1 cellular context compared by ENCODE assay signal in the genomic region with DNA sequence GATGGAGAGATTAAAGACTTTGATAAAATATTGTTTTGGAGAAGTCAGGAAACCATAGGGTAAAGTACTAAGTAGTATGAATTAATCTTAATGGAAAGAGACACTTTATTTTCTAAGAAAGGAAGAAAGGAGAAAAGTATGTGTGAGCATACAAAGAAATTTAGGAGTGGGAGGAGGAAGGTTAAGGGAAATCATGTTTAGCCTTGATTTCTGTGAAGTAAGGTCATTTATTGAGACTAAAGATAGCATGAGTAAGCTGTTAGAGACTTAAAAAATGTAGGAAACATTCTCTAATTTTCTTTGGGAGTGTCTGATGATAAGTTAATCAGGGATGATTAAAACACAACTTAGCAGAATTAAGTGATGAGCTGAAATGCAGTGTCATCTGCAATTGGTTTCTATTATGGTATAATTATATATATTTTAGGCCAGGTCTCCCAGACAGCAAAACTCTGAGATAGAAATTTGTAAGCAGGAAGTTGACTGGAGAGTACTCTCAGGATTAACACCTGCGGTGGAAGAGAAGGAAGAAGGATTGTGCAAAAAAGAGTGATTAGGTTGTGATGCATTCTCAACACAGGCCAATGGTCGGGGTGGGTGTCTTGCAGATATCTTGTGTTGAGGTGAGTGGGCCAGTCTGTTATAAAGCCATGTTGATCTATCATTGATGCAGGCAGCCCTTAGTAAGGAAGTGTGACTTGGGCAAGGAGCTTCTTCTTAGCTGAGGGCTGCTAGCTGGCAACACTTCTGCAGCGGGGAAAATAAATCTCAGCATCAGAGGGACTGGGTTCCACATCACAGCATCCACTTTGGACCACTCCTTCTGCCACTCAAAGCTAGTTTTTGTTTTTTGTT.
TF ChIP-seq lines count a peak whose summit lies in the region.

No MANE protein-coding gene starts in this region.

TF ChIP-seq in GM23338, 12 proteins besides CTCF, POLR2A, EP300 and RAD21:
- TF ChIP-seq, protein P1, sequence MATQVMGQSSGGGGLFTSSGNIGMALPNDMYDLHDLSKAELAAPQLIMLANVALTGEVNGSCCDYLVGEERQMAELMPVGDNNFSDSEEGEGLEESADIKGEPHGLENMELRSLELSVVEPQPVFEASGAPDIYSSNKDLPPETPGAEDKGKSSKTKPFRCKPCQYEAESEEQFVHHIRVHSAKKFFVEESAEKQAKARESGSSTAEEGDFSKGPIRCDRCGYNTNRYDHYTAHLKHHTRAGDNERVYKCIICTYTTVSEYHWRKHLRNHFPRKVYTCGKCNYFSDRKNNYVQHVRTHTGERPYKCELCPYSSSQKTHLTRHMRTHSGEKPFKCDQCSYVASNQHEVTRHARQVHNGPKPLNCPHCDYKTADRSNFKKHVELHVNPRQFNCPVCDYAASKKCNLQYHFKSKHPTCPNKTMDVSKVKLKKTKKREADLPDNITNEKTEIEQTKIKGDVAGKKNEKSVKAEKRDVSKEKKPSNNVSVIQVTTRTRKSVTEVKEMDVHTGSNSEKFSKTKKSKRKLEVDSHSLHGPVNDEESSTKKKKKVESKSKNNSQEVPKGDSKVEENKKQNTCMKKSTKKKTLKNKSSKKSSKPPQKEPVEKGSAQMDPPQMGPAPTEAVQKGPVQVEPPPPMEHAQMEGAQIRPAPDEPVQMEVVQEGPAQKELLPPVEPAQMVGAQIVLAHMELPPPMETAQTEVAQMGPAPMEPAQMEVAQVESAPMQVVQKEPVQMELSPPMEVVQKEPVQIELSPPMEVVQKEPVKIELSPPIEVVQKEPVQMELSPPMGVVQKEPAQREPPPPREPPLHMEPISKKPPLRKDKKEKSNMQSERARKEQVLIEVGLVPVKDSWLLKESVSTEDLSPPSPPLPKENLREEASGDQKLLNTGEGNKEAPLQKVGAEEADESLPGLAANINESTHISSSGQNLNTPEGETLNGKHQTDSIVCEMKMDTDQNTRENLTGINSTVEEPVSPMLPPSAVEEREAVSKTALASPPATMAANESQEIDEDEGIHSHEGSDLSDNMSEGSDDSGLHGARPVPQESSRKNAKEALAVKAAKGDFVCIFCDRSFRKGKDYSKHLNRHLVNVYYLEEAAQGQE (IDR thresholded peaks at IDR 0.05; ENCODE audit: unreplicated experiment), result no peak
- TF ChIP-seq, protein P2, sequence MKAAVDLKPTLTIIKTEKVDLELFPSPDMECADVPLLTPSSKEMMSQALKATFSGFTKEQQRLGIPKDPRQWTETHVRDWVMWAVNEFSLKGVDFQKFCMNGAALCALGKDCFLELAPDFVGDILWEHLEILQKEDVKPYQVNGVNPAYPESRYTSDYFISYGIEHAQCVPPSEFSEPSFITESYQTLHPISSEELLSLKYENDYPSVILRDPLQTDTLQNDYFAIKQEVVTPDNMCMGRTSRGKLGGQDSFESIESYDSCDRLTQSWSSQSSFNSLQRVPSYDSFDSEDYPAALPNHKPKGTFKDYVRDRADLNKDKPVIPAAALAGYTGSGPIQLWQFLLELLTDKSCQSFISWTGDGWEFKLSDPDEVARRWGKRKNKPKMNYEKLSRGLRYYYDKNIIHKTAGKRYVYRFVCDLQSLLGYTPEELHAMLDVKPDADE (IDR thresholded peaks at IDR 0.05), result no peak
- TF ChIP-seq ZNF331 (CRISPR knock-in tag; IDR thresholded peaks at IDR 0.05; ENCODE audit: low read depth) (no peak), EZH2phosphoT487 (IDR thresholded peaks at IDR 0.05; ENCODE audit: unreplicated experiment) (no peak), CREB1 (CRISPR knock-in tag; IDR thresholded peaks at IDR 0.05; ENCODE audit: low read depth) (no peak), POLR2AphosphoS5 (IDR thresholded peaks at IDR 0.05; ENCODE audit: low read depth) (no peak), ZNF114 (CRISPR knock-in tag; IDR thresholded peaks at IDR 0.05) (no peak), NANOG (IDR thresholded peaks at IDR 0.05; ENCODE audit: borderline replicate concordance) (no peak), JUNB (IDR thresholded peaks at IDR 0.05; ENCODE audit: unreplicated experiment) (no peak), EZH2 (IDR thresholded peaks at IDR 0.05; ENCODE audit: low read depth, unreplicated experiment) (no peak), STAT1 (IDR thresholded peaks at IDR 0.05; ENCODE audit: unreplicated experiment) (no peak)
- TF ChIP-seq, protein P3, sequence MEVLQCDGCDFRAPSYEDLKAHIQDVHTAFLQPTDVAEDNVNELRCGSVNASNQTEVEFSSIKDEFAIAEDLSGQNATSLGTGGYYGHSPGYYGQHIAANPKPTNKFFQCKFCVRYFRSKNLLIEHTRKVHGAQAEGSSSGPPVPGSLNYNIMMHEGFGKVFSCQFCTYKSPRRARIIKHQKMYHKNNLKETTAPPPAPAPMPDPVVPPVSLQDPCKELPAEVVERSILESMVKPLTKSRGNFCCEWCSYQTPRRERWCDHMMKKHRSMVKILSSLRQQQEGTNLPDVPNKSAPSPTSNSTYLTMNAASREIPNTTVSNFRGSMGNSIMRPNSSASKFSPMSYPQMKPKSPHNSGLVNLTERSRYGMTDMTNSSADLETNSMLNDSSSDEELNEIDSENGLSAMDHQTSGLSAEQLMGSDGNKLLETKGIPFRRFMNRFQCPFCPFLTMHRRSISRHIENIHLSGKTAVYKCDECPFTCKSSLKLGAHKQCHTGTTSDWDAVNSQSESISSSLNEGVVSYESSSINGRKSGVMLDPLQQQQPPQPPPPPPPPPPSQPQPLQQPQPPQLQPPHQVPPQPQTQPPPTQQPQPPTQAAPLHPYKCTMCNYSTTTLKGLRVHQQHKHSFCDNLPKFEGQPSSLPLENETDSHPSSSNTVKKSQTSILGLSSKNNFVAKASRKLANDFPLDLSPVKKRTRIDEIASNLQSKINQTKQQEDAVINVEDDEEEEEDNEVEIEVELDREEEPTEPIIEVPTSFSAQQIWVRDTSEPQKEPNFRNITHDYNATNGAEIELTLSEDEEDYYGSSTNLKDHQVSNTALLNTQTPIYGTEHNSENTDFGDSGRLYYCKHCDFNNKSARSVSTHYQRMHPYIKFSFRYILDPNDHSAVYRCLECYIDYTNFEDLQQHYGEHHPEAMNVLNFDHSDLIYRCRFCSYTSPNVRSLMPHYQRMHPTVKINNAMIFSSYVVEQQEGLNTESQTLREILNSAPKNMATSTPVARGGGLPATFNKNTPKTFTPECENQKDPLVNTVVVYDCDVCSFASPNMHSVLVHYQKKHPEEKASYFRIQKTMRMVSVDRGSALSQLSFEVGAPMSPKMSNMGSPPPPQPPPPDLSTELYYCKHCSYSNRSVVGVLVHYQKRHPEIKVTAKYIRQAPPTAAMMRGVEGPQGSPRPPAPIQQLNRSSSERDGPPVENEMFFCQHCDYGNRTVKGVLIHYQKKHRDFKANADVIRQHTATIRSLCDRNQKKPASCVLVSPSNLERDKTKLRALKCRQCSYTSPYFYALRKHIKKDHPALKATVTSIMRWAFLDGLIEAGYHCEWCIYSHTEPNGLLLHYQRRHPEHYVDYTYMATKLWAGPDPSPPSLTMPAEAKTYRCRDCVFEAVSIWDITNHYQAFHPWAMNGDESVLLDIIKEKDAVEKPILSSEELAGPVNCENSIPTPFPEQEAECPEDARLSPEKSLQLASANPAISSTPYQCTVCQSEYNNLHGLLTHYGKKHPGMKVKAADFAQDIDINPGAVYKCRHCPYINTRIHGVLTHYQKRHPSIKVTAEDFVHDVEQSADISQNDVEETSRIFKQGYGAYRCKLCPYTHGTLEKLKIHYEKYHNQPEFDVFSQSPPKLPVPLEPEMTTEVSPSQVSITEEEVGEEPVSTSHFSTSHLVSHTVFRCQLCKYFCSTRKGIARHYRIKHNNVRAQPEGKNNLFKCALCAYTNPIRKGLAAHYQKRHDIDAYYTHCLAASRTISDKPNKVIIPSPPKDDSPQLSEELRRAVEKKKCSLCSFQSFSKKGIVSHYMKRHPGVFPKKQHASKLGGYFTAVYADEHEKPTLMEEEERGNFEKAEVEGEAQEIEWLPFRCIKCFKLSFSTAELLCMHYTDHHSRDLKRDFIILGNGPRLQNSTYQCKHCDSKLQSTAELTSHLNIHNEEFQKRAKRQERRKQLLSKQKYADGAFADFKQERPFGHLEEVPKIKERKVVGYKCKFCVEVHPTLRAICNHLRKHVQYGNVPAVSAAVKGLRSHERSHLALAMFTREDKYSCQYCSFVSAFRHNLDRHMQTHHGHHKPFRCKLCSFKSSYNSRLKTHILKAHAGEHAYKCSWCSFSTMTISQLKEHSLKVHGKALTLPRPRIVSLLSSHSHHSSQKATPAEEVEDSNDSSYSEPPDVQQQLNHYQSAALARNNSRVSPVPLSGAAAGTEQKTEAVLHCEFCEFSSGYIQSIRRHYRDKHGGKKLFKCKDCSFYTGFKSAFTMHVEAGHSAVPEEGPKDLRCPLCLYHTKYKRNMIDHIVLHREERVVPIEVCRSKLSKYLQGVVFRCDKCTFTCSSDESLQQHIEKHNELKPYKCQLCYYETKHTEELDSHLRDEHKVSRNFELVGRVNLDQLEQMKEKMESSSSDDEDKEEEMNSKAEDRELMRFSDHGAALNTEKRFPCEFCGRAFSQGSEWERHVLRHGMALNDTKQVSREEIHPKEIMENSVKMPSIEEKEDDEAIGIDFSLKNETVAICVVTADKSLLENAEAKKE (CRISPR knock-in tag; IDR thresholded peaks at IDR 0.05), result no peak
